8 cellular contexts compared by ENCODE assay signal in genomic region chr1:239952348-239953307, GRCh38.
DNase-seq lines count a peak whose midpoint lies in the region; ATAC-seq and TF ChIP-seq lines count a peak whose summit lies in the region.

No MANE protein-coding gene starts in this region.

- POLR2A ChIA-PET in HEK293T (lab: Yijun Ruan, JAX), result no interaction called here

- DNase-seq in NCI-H2227 (lab: John Stamatoyannopoulos, UW; ENCODE audit: unreplicated experiment), result peak; percentile 9
- DNase-seq in NCI-H2227 treated with DMSO at 0.1 percent for 48 hours (lab: John Stamatoyannopoulos, UW), result no peak
- peak; percentile 63 for DNase-seq in HEK293T (ENCODE audit: extremely low spot score)
- DNase-seq in left kidney (ENCODE audit: low read depth, low spot score), result peak; percentile 81
- DNase-seq in SKM-1 (lab: John Stamatoyannopoulos, UW; ENCODE audit: unreplicated experiment), result no peak
- DNase-seq in hypothalamus (lab: John Stamatoyannopoulos, UW), result no peak
- DNase-seq in NCI-H526 treated with DMSO at 0.1 percent for 48 hours (lab: John Stamatoyannopoulos, UW), result no peak

- peak; percentile 69 for ATAC-seq in SK-N-SH treated with all-trans-retinoic acid at 6 μM for 48 hours

- CTCF ChIA-PET in HEK293T (lab: Yijun Ruan, JAX), result interaction anchor here (0.6 to 3.0 kb wide), 17 partner anchors 9 to 278 kb away, joined by 3 to 16 read pairs (median 5); no protein-coding TSS in a partner anchor

TF ChIP-seq in HEK293T, 16 proteins besides CTCF, POLR2A, EP300 and RAD21:
- TF ChIP-seq ZNF384 (IDR thresholded peaks at IDR 0.05) (no peak), NFRKB (IDR thresholded peaks at IDR 0.05) (no peak), ELF4 (IDR thresholded peaks at IDR 0.05) (no peak), BHLHE40 (IDR thresholded peaks at IDR 0.05; ENCODE audit: borderline replicate concordance) (no peak), FOXM1 (IDR thresholded peaks at IDR 0.05; ENCODE audit: borderline replicate concordance) (no peak), ARNT (IDR thresholded peaks at IDR 0.05) (no peak), SUZ12 (IDR thresholded peaks at IDR 0.05) (no peak), PKNOX1 (IDR thresholded peaks at IDR 0.05) (no peak), FOXK2 (IDR thresholded peaks at IDR 0.05) (no peak), LEF1 (IDR thresholded peaks at IDR 0.05; ENCODE audit: borderline replicate concordance) (no peak), SP1 (IDR thresholded peaks at IDR 0.05) (no peak)
TF ChIP-seq in HEK293T: peak in this region for 0.

TF ChIP-seq in SK-N-SH treated with all-trans-retinoic acid at 6 μM for 48 hours, 23 proteins besides CTCF, POLR2A, EP300 and RAD21:
- TF ChIP-seq ESRRG (CRISPR knock-in tag; IDR thresholded peaks at IDR 0.05) (no peak), TCF4 (CRISPR knock-in tag; IDR thresholded peaks at IDR 0.05; ENCODE audit: borderline replicate concordance) (no peak), ARNTL (CRISPR knock-in tag; IDR thresholded peaks at IDR 0.05; ENCODE audit: borderline replicate concordance, low read depth) (no peak), TOX (CRISPR knock-in tag; IDR thresholded peaks at IDR 0.05; ENCODE audit: borderline replicate concordance) (no peak), GLIS3 (CRISPR knock-in tag; IDR thresholded peaks at IDR 0.05) (no peak), RARB (CRISPR knock-in tag; IDR thresholded peaks at IDR 0.05) (no peak), ZC3H10 (CRISPR knock-in tag; IDR thresholded peaks at IDR 0.05) (no peak), ZFP30 (CRISPR knock-in tag; IDR thresholded peaks at IDR 0.05) (no peak), PATZ1 (CRISPR knock-in tag; IDR thresholded peaks at IDR 0.05; ENCODE audit: borderline replicate concordance) (no peak), CSRNP3 (CRISPR knock-in tag; IDR thresholded peaks at IDR 0.05) (no peak), BACH2 (CRISPR knock-in tag; IDR thresholded peaks at IDR 0.05; ENCODE audit: borderline replicate concordance) (no peak), ZFP3 (CRISPR knock-in tag; IDR thresholded peaks at IDR 0.05) (no peak), SNAI2 (CRISPR knock-in tag; IDR thresholded peaks at IDR 0.05) (no peak), ZNF8 (CRISPR knock-in tag; IDR thresholded peaks at IDR 0.05) (no peak), CSDC2 (CRISPR knock-in tag; IDR thresholded peaks at IDR 0.05) (no peak), ZNF70 (CRISPR knock-in tag; IDR thresholded peaks at IDR 0.05) (no peak), CREB5 (CRISPR knock-in tag; IDR thresholded peaks at IDR 0.05; ENCODE audit: low read depth) (no peak), ZNF565 (CRISPR knock-in tag; conservative IDR thresholded peaks at IDR 0.05; ENCODE audit: low read depth) (no peak), POU6F1 (CRISPR knock-in tag; IDR thresholded peaks at IDR 0.05; ENCODE audit: borderline replicate concordance, low read depth) (no peak), PPARA (CRISPR knock-in tag; IDR thresholded peaks at IDR 0.05; ENCODE audit: borderline replicate concordance) (no peak)

Comparison
In these comparisons a context has a peak if more than half of its experiments do, and no peak if none do; other contexts are left out.
1. DNase-seq: peak in NCI-H2227 (single experiment), HEK293T (single experiment) and left kidney (single experiment); none in NCI-H2227 treated with DMSO at 0.1 percent for 48 hours (single experiment), SKM-1 (single experiment), hypothalamus (0 of 51) and NCI-H526 treated with DMSO at 0.1 percent for 48 hours (single experiment).